In the genomic region with DNA sequence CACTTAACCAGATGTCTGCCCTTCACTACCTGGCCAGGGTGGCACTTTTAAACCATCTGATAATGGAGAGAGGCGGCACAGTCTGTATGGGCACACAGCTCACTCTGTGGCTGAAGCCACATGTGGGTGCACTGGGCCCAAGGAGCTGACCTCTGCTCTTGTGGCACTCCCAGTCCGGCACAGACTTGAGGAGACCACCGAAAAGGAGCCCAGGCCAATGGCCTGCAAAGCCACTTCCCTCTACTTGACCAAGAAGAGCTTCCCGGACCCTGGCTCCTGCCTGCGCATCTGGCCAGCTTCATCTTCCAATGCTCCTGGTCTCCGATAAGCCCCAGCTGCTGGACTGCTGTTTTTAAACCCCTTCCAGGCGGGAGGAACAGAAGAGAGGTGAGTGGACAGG, we compare ENCODE assay signal across 24 cellular contexts. TPM values are rescaled to one million over a fixed set of nuclear protein-coding genes. Genes with fewer than 3 reads are reported as not detected.
DNase-seq lines count a peak whose midpoint lies in the region; ATAC-seq and TF ChIP-seq lines count a peak whose summit lies in the region.
"Had no signal": no experiment of that assay in that cellular context is flagged by ENCODE, and none has a peak within 500 bp of the region (broad histone marks: within the 10 kb centered on the region; RNA-seq: fewer than 3 reads in every experiment).

No MANE protein-coding gene starts in this region.

- H3K36me3 Mint-ChIP-seq in endodermal cell (ENCODE audit: low read depth): no peaks in the 10 kb centered on the region
- no peaks in the 10 kb centered on the region for H3K36me3 Mint-ChIP-seq in CD8-positive, alpha-beta memory T cell
- H3K36me3 Mint-ChIP-seq: CD14-positive monocyte had no signal

- H3K4me3 Mint-ChIP-seq in endodermal cell: no peak overlapping the region
- H3K4me3 Mint-ChIP-seq in CD8-positive, alpha-beta memory T cell: no peak overlapping the region
- H3K4me3 Mint-ChIP-seq: CD14-positive monocyte; CD4-positive, alpha-beta T cell had no signal

- H3K4me3 ChIP-seq in WERI-Rb-1 (ENCODE audit: low read depth, low read length) (no peak overlapping the region), endodermal cell (ENCODE audit: low read length) (no peak overlapping the region), spleen (no peak overlapping the region)
- no peak overlapping the region for H3K4me3 ChIP-seq in CD8-positive, alpha-beta memory T cell (ENCODE audit: low read length)
- H3K4me3 ChIP-seq: A549; BLaER1 treated with 17β-estradiol and CSF1 and Interleukin-3, amounts not matched to agents 10 nM and 100 nM had no signal

- CTCF ChIA-PET in CD8-positive, alpha-beta memory T cell (lab: Charles Lee): interaction anchor here (0.5 kb wide), 1 partner anchor 1847 kb away, joined by 3 read pairs; no protein-coding TSS in a partner anchor

- H3K36me3 ChIP-seq in WERI-Rb-1 (peaks cover 8% of the 10 kb centered on the region; the same call in 1 of the 2 replicates), endodermal cell (ENCODE audit: control insufficient read depth, insufficient read depth, low read length) (no peaks in the 10 kb centered on the region), spleen (no peaks in the 10 kb centered on the region)
- H3K36me3 ChIP-seq in CD8-positive, alpha-beta memory T cell (ENCODE audit: insufficient read depth, low read length): no peaks in the 10 kb centered on the region
- H3K36me3 ChIP-seq: BE2C; BLaER1 treated with 17β-estradiol and CSF1 and Interleukin-3, amounts not matched to agents 10 nM and 100 nM had no signal

- no peak for ATAC-seq in HG03159 (IDR thresholded peaks at IDR 0.05; ENCODE audit: unreplicated experiment)
- ATAC-seq in HG03432 (IDR thresholded peaks at IDR 0.05; ENCODE audit: unreplicated experiment): no peak
- ATAC-seq: A549 had no signal

- H3K9me3 ChIP-seq in WERI-Rb-1 (ENCODE audit: severe bottlenecking): no peaks in the 10 kb centered on the region
- H3K9me3 ChIP-seq in endodermal cell (ENCODE audit: control insufficient read depth, low read length): no peaks in the 10 kb centered on the region
- no peaks in the 10 kb centered on the region for H3K9me3 ChIP-seq in spleen
- no peaks in the 10 kb centered on the region for H3K9me3 ChIP-seq in CD8-positive, alpha-beta memory T cell (ENCODE audit: low read length)
- H3K9me3 ChIP-seq: A549; BE2C; BLaER1 treated with 17β-estradiol and CSF1 and Interleukin-3, amounts not matched to agents 10 nM and 100 nM had no signal

- TF ChIP-seq CTCF in WERI-Rb-1 (IDR thresholded peaks at IDR 0.05; ENCODE audit: low read depth, low read length): no peak
- no peak for TF ChIP-seq CTCF in endodermal cell (conservative IDR thresholded peaks at IDR 0.05)
- TF ChIP-seq CTCF in spleen (IDR thresholded peaks at IDR 0.05 in 8 of 11, conservative IDR thresholded peaks at IDR 0.05 in 3 of 11): no peak

- 93% methylated on average over 5 to 7 of the region's 7 CpGs for WGBS in endodermal cell (ENCODE audit: insufficient coverage in 1 of 2, insufficient read length in 1 of 2), 2 experiments
- 89 to 97% (median 93%) methylated on average over 2 to 7 of the region's 7 CpGs for WGBS in spleen, 5 donors

- no peaks in the 10 kb centered on the region for H3K9me3 Mint-ChIP-seq in endodermal cell
- no peaks in the 10 kb centered on the region for H3K9me3 Mint-ChIP-seq in CD8-positive, alpha-beta memory T cell
- H3K9me3 Mint-ChIP-seq: CD4-positive, alpha-beta T cell had no signal

- peaks cover 11% of the 10 kb centered on the region for H3K4me1 Mint-ChIP-seq in endodermal cell
- H3K4me1 Mint-ChIP-seq in CD8-positive, alpha-beta memory T cell: peaks cover 11 to 18% (median 15%) of the 10 kb centered on the region in 3 donors

- peaks cover 5% of the 10 kb centered on the region for H3K27me3 Mint-ChIP-seq in endodermal cell (ENCODE audit: insufficient read depth)
- peaks cover 2 to 12% of the 10 kb centered on the region in 2 donors for H3K27me3 Mint-ChIP-seq in CD8-positive, alpha-beta memory T cell

- no peak for TF ChIP-seq POLR2A in spleen (IDR thresholded peaks at IDR 0.05)

- no peak overlapping the region for H3K9ac ChIP-seq in endodermal cell (ENCODE audit: extremely low read depth, low read length, poor library complexity, severe bottlenecking)
- H3K9ac ChIP-seq: BLaER1 treated with 17β-estradiol and CSF1 and Interleukin-3, amounts not matched to agents 10 nM and 100 nM had no signal

- no peak overlapping the region for H3K27ac Mint-ChIP-seq in endodermal cell
- no peak overlapping the region for H3K27ac Mint-ChIP-seq in CD8-positive, alpha-beta memory T cell
- H3K27ac Mint-ChIP-seq: CD14-positive monocyte; CD4-positive, alpha-beta T cell had no signal

- DNase-seq in WERI-Rb-1 (peak; percentile 1), endodermal cell (peak; percentile 31), posterior vena cava (ENCODE audit: low spot score) (peak; percentile 30), spleen (peak; percentile 55), HuH-7.5 (ENCODE audit: low spot score) (no peak)
- DNase-seq in CD8-positive, alpha-beta memory T cell: no peak
- DNase-seq: 8988T, ACHN, AML-193, BE2C, Calu3, COR-L47, DMS53, DMS79 treated with DMSO at 0.1 percent for 48 hours, GF-D8, GOT3, H7, HCEC 1CT had no signal

- POLR2A ChIA-PET in CD8-positive, alpha-beta memory T cell (lab: Charles Lee): no interaction called here

- H3K27me3 ChIP-seq in WERI-Rb-1 (ENCODE audit: insufficient read depth, low read depth, severe bottlenecking): no peaks in the 10 kb centered on the region
- no peaks in the 10 kb centered on the region for H3K27me3 ChIP-seq in endodermal cell (ENCODE audit: control insufficient read depth, insufficient read depth, low read length, poor library complexity, severe bottlenecking)
- H3K27me3 ChIP-seq in spleen (replicated peaks in 1 of 7): peaks cover 0 to 22% (median 0%) of the 10 kb centered on the region in 7 donors
- H3K27me3 ChIP-seq in CD8-positive, alpha-beta memory T cell (ENCODE audit: insufficient read depth, low read length, poor library complexity, severe bottlenecking): no peaks in the 10 kb centered on the region
- H3K27me3 ChIP-seq: BE2C had no signal

- intact Hi-C loops in posterior vena cava (cut with DNase I): no loop called here
- intact Hi-C loops in spleen (cut with DNase I; ENCODE audit: low total_unique reads): no loop called here

- H3K27ac ChIP-seq in WERI-Rb-1 (no peak overlapping the region), endodermal cell (ENCODE audit: low read depth, low read length) (no peak overlapping the region), spleen (no peak overlapping the region)
- no peak overlapping the region for H3K27ac ChIP-seq in CD8-positive, alpha-beta memory T cell (ENCODE audit: low read depth, low read length)
- H3K27ac ChIP-seq: A549; BLaER1 treated with 17β-estradiol and CSF1 and Interleukin-3, amounts not matched to agents 10 nM and 100 nM had no signal

- H3K4me1 ChIP-seq in endodermal cell (ENCODE audit: control insufficient read depth, insufficient read depth, low read length) (no peaks in the 10 kb centered on the region), spleen (peaks cover 0 to 22% (median 14%) of the 10 kb centered on the region in 6 donors)
- H3K4me1 ChIP-seq in CD8-positive, alpha-beta memory T cell (ENCODE audit: insufficient read depth, low read length): peaks cover 15% of the 10 kb centered on the region

RNA-seq across cellular contexts. Expression of a gene that starts 11.8 kb away (rescaled TPM):
- total RNA-seq in endodermal cell (10 to 100 TPM; 13.5 to 14.2 TPM), posterior vena cava (under 1 TPM; 0.32 to 0.38 TPM), spleen (under 1 TPM in 1 of 7 donors, not detected in 6; 0.17 TPM)
- 23.3 TPM for polyA plus RNA-seq in endodermal cell (2013, experiment 1 of 2)
- 22.1 TPM for polyA plus RNA-seq in endodermal cell (2013, experiment 2 of 2)
- polyA plus RNA-seq in spleen: under 1 TPM; 0.13 to 0.65 (median 0.19) TPM
- total RNA-seq in CD8-positive, alpha-beta memory T cell: 1 to 10 TPM; 5.2 to 5.6 TPM
- polyA plus RNA-seq in CD8-positive, alpha-beta memory T cell: not detected
- total RNA-seq: CD4-positive, alpha-beta T cell had no signal
- polyA plus RNA-seq: CD14-positive monocyte had no signal

Comparison
In these comparisons a context has a peak if more than half of its experiments do, and no peak if none do; other contexts are left out.
1. DNase-seq: peak in WERI-Rb-1 (single experiment), endodermal cell (single experiment), posterior vena cava (single experiment) and spleen (single experiment); none in HuH-7.5 (single experiment) and CD8-positive, alpha-beta memory T cell (0 of 5).
2. RNA of a gene that starts 11.8 kb away (total RNA-seq): 13.5 to 14.2 TPM in endodermal cell and 5.2 to 5.6 TPM in CD8-positive, alpha-beta memory T cell; 0.32 to 0.38 TPM in posterior vena cava and 0.17 TPM in spleen; every median in the first group is over 4 times any median in the second.